In genomic region chr10:77715536-77715935, GRCh38 we compare ENCODE assay signal across 7 cellular contexts.
"Had no signal": no experiment of that assay in that cellular context is flagged by ENCODE, and none has a peak within 500 bp of the region (broad histone marks: within the 10 kb centered on the region; RNA-seq: fewer than 3 reads in every experiment).

No MANE protein-coding gene starts in this region.

- DNase-seq: GM23248, GOT3, H7, HFFc6 had no signal

- H3K36me3 ChIP-seq: HAP-1 had no signal

- H3K9ac ChIP-seq: GM23248 had no signal

- H3K27ac ChIP-seq: GM23248, HL-60 had no signal

- H3K4me3 ChIP-seq: GM23248, HAP-1 had no signal

- H3K27ac Mint-ChIP-seq: HFFc6, IgD-negative memory B cell had no signal

- H3K9me3 ChIP-seq: HAP-1 had no signal

- H3K36me3 Mint-ChIP-seq: IgD-negative memory B cell had no signal

- H3K4me3 Mint-ChIP-seq: HFFc6, IgD-negative memory B cell had no signal

- H2AFZ ChIP-seq: GM23248 had no signal

- H3K4me1 ChIP-seq: HAP-1 had no signal

- H3K9me3 Mint-ChIP-seq: HFFc6, IgD-negative memory B cell had no signal
